ENCODE assay signal across 2 cellular contexts in the genomic region with DNA sequence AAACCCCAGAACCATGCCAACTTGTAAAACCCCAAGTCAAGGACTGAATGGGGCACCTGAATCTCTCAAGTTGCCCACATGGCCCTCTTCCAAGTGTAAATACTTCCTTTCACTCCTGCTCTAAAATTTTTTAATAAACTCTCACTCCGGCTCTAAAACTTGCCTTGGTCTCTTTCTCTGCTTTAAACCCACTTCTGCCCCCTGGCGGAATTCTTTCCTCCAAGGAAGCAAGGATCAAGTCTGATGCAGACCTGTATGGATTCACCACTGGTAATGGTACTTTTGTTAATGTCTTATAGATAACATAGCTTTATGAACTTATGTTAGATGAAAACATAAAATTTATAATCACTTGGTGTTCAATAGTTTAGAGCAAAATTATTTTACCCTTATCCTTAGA.
TF ChIP-seq lines count a peak whose summit lies in the region.

No MANE protein-coding gene starts in this region.

TF ChIP-seq in HepG2, 621 proteins besides CTCF, POLR2A, EP300 and RAD21:
- 0 out of 2 replicates have a peak, but pooled peaks have one; percentile 7 for TF ChIP-seq STAG1 (CRISPR knock-in tag; IDR thresholded peaks at IDR 0.05)
- TF ChIP-seq ZNF75D (CRISPR knock-in tag; IDR thresholded peaks at IDR 0.05; ENCODE audit: borderline replicate concordance) = no peak

TF ChIP-seq in H1, 55 proteins besides CTCF, POLR2A, EP300 and RAD21:
- TF ChIP-seq BCL11A (IDR thresholded peaks at IDR 0.05; ENCODE audit: low read depth in 2 of 2, low read length in 2 of 2) (no peak), GTF2F1 (IDR thresholded peaks at IDR 0.05; ENCODE audit: borderline replicate concordance, low read depth, low read length) (no peak), TEAD4 (IDR thresholded peaks at IDR 0.05; ENCODE audit: low read depth, low read length) (no peak), SP1 (IDR thresholded peaks at IDR 0.05; ENCODE audit: low read depth, low read length) (no peak)
